In genomic region chr20:32695089-32695488, GRCh38 we compare ENCODE assay signal across 20 cellular contexts. TPM values are rescaled to one million over a fixed set of nuclear protein-coding genes. Genes with fewer than 3 reads are reported as not detected.
"Had no signal": no experiment of that assay in that cellular context is flagged by ENCODE, and none has a peak within 500 bp of the region (broad histone marks: within the 10 kb centered on the region; RNA-seq: fewer than 3 reads in every experiment).

No MANE protein-coding gene starts in this region.

- H3K27ac Mint-ChIP-seq: activated CD4-positive, alpha-beta T cell treated with anti-CD3 and anti-CD28 coated beads, Interleukin-2, amount 10 ng/mL, durations not matched to agents 24 days and 14 days; activated CD8-positive, alpha-beta T cell treated with anti-CD3 and anti-CD28 coated beads for 36 hours; activated naive CD4-positive, alpha-beta T cell treated with anti-CD3 and anti-CD28 coated beads, Interleukin-2, amount 10 ng/mL, durations not matched to agents 7 days and 5 days; activated T-cell treated with anti-CD3 and anti-CD28 coated beads, Interleukin-2, amount 50 U/mL, for 24 hours; dendritic cell treated with granulocyte-macrophage colony-stimulating factor and Interleukin-4, amounts not matched to agents 40 ng/mL and 50 ng/mL, for 4 days had no signal

- H3K4me1 Mint-ChIP-seq: activated CD4-positive, alpha-beta T cell treated with anti-CD3 and anti-CD28 coated beads, Interleukin-2, amount 10 ng/mL, durations not matched to agents 24 days and 14 days; activated naive CD4-positive, alpha-beta T cell treated with anti-CD3 and anti-CD28 coated beads, Interleukin-2, amount 10 ng/mL, durations not matched to agents 7 days and 5 days had no signal

- ATAC-seq: activated CD8-positive, alpha-beta T cell treated with anti-CD3 and anti-CD28 coated beads for 36 hours; heart right ventricle; psoas muscle; right cardiac atrium had no signal

- H3K9me3 ChIP-seq: ascending aorta, esophagus squamous epithelium, heart right ventricle, left ventricle myocardium inferior, psoas muscle, thoracic aorta had no signal

- H3K4me3 ChIP-seq: ascending aorta, esophagus squamous epithelium, heart right ventricle, left ventricle myocardium inferior, psoas muscle, skin epidermis, thoracic aorta had no signal

- H3K27me3 Mint-ChIP-seq: activated CD4-positive, alpha-beta T cell treated with anti-CD3 and anti-CD28 coated beads, Interleukin-2, amount 10 ng/mL, durations not matched to agents 24 days and 14 days; activated CD8-positive, alpha-beta T cell treated with anti-CD3 and anti-CD28 coated beads for 36 hours; activated naive CD4-positive, alpha-beta T cell treated with anti-CD3 and anti-CD28 coated beads, Interleukin-2, amount 10 ng/mL, durations not matched to agents 7 days and 5 days; activated T-cell treated with anti-CD3 and anti-CD28 coated beads, Interleukin-2, amount 50 U/mL, for 24 hours; dendritic cell treated with granulocyte-macrophage colony-stimulating factor and Interleukin-4, amounts not matched to agents 40 ng/mL and 50 ng/mL, for 4 days had no signal

- H3K27ac ChIP-seq: ascending aorta, esophagus squamous epithelium, heart right ventricle, left ventricle myocardium inferior, psoas muscle, skin epidermis, thoracic aorta had no signal

- H3K4me1 ChIP-seq: ascending aorta, esophagus squamous epithelium, heart right ventricle, left ventricle myocardium inferior, psoas muscle had no signal

- H3K27me3 ChIP-seq: ascending aorta, esophagus squamous epithelium, heart right ventricle had no signal

- DNase-seq: activated CD4-positive, alpha-beta T cell treated with anti-CD3 and anti-CD28 coated beads, Interleukin-2, amount 10 ng/mL, durations not matched to agents 24 days and 14 days; activated CD8-positive, alpha-beta T cell treated with anti-CD3 and anti-CD28 coated beads for 36 hours; activated naive CD4-positive, alpha-beta T cell treated with anti-CD3 and anti-CD28 coated beads, Interleukin-2, amount 10 ng/mL, durations not matched to agents 7 days and 5 days; activated T-cell treated with anti-CD3 and anti-CD28 coated beads, Interleukin-2, amount 50 U/mL, for 24 hours; effector CD8-positive, alpha-beta T cell; esophagus squamous epithelium; heart right ventricle; kidney glomerular epithelial cell; left ventricle myocardium inferior; mammary epithelial cell; psoas muscle; stimulated activated CD4-positive, alpha-beta T cell treated with anti-CD3 and anti-CD28 coated beads, Interleukin-15, amount 100 ng/mL, for 24 hours; stimulated activated CD4-positive, alpha-beta T cell treated with anti-CD3 and anti-CD28 coated beads, Interleukin-2, amount 100 ng/mL, for 48 hours had no signal

- H3K4me3 Mint-ChIP-seq: activated CD4-positive, alpha-beta T cell treated with anti-CD3 and anti-CD28 coated beads, Interleukin-2, amount 10 ng/mL, durations not matched to agents 24 days and 14 days; activated CD8-positive, alpha-beta T cell treated with anti-CD3 and anti-CD28 coated beads for 36 hours; activated naive CD4-positive, alpha-beta T cell treated with anti-CD3 and anti-CD28 coated beads, Interleukin-2, amount 10 ng/mL, durations not matched to agents 7 days and 5 days; activated T-cell treated with anti-CD3 and anti-CD28 coated beads, Interleukin-2, amount 50 U/mL, for 24 hours; dendritic cell treated with granulocyte-macrophage colony-stimulating factor and Interleukin-4, amounts not matched to agents 40 ng/mL and 50 ng/mL, for 4 days had no signal

- H3K9me3 Mint-ChIP-seq: activated CD4-positive, alpha-beta T cell treated with anti-CD3 and anti-CD28 coated beads, Interleukin-2, amount 10 ng/mL, durations not matched to agents 24 days and 14 days; activated CD8-positive, alpha-beta T cell treated with anti-CD3 and anti-CD28 coated beads for 36 hours; activated naive CD4-positive, alpha-beta T cell treated with anti-CD3 and anti-CD28 coated beads, Interleukin-2, amount 10 ng/mL, durations not matched to agents 7 days and 5 days; activated T-cell treated with anti-CD3 and anti-CD28 coated beads, Interleukin-2, amount 50 U/mL, for 24 hours; dendritic cell treated with granulocyte-macrophage colony-stimulating factor and Interleukin-4, amounts not matched to agents 40 ng/mL and 50 ng/mL, for 4 days had no signal

RNA-seq across cellular contexts. Expression of gene C20orf203, which starts 21.3 kb away (rescaled TPM):
- total RNA-seq: ascending aorta, endothelial cell of umbilical vein, esophagus squamous epithelium, left ventricle myocardium inferior, mammary epithelial cell, osteocyte had no signal
